Comparison of ENCODE assay signal across 8 cellular contexts in the genomic region with DNA sequence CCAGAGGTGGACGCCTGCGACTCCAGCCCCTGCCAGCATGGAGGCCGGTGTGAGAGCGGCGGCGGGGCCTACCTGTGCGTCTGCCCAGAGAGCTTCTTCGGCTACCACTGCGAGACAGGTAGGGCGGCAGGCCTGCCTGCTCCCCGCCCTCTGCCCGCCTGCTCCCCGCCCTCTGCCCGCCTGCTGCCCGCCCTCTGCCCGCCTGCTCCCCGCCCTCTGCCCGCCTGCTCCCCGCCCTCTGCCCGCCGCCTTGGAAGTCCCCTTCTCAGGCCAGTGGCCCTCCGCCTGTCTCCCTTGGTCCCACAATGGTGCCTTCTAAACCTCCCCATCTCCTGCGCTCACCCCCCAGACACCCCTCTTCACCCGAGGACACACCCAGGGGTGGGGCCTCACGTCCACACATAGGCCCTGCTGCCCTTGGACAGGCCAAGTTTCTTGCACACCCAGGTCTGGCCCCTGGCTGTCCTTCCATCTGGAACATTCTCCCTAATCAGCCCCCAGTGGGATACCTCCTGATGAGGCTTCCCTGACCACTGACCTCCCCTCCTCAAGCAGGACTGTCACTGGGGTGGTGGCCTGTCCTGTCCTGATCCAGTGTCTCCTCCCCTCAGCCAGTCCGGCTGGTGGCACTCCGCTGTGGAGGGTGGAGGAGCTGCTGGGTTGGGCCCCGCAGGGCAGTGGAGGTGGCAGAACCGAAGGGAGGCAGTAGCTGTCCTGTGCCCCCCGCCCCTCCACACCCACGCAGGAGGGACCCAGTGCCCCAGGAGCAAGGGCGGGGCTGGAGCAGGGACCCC. TPM values are rescaled to one million over a fixed set of nuclear protein-coding genes. Genes with fewer than 3 reads are reported as not detected.
DNase-seq lines count a peak whose midpoint lies in the region; ATAC-seq and TF ChIP-seq lines count a peak whose summit lies in the region.

No MANE protein-coding gene starts in this region.

- H3K4me3 ChIP-seq in SK-N-SH (ENCODE audit: low read depth in 2 of 2, low read length in 1 of 2): peak overlapping the region in 1 of 2 experiments; percentile 21; a peak in 1 of 4 replicates
- no peak overlapping the region for H3K4me3 ChIP-seq in aorta (ENCODE audit: low read length in 2 of 2)
- H3K4me3 ChIP-seq in gastrocnemius medialis: no peak overlapping the region

- no peaks in the 10 kb centered on the region for H3K36me3 ChIP-seq in SK-N-SH (replicated peaks in 1 of 2; ENCODE audit: control insufficient read depth in 1 of 2, insufficient read depth in 2 of 2, low read length in 1 of 2)
- H3K36me3 ChIP-seq in aorta (ENCODE audit: control insufficient read depth in 1 of 2, insufficient read depth in 2 of 2, low read length in 1 of 2): no peaks in the 10 kb centered on the region
- peaks cover 0 to 38% of the 10 kb centered on the region in 2 donors for H3K36me3 ChIP-seq in gastrocnemius medialis

- H3K4me3 Mint-ChIP-seq in naive thymus-derived CD8-positive, alpha-beta T cell: peak overlapping the region in 9 of 10 donors; percentile 7 to 81 (median 74)

- no peak for TF ChIP-seq POLR2A in gastrocnemius medialis (IDR thresholded peaks at IDR 0.05)

- H3K4me1 Mint-ChIP-seq in naive thymus-derived CD8-positive, alpha-beta T cell: peaks cover 0 to 17% (median 13%) of the 10 kb centered on the region in 4 donors

- no peak for TF ChIP-seq EP300 in SK-N-SH (IDR thresholded peaks at IDR 0.05; ENCODE audit: borderline replicate concordance in 1 of 2, low read depth in 1 of 2, low read length in 1 of 2)

- no peaks in the 10 kb centered on the region for H3K9me2 ChIP-seq in SK-N-SH

- ATAC-seq in naive thymus-derived CD8-positive, alpha-beta T cell: peak; percentile 87 to 89
- ATAC-seq in aorta (ENCODE audit: low FRiP score): peak; percentile 4
- ATAC-seq in HG02885 (IDR thresholded peaks at IDR 0.05; ENCODE audit: poor library complexity, unreplicated experiment): no peak
- no peak for ATAC-seq in gastrocnemius medialis

- H3K79me2 ChIP-seq in SK-N-SH (ENCODE audit: insufficient read depth): no peaks in the 10 kb centered on the region

- peak overlapping the region in 8 of 10 donors; percentile 57 to 83 (median 75) for H3K27ac Mint-ChIP-seq in naive thymus-derived CD8-positive, alpha-beta T cell

- no peaks in the 10 kb centered on the region for H3F3A ChIP-seq in SK-N-SH (replicated peaks; ENCODE audit: insufficient read depth)

- H3K9me3 ChIP-seq in SK-N-SH (no peaks in the 10 kb centered on the region), aorta (ENCODE audit: control insufficient read depth, low read length) (no peaks in the 10 kb centered on the region), gastrocnemius medialis (no peaks in the 10 kb centered on the region)

- intact Hi-C loops in aorta (cut with DNase I) (no loop called here), gastrocnemius medialis (cut with DNase I; ENCODE audit: low total_unique reads) (no loop called here)

- POLR2A ChIA-PET in SK-N-SH (lab: Yijun Ruan, JAX): no interaction called here
- POLR2A ChIA-PET in naive thymus-derived CD8-positive, alpha-beta T cell (lab: Charles Lee): interaction anchor here (0.5 to 2.6 kb wide), 6 partner anchors 13 to 237 kb away, joined by 3 to 10 read pairs (median 4); no protein-coding TSS in a partner anchor

- peak; percentile 26 for DNase-seq in Daoy (ENCODE audit: low read depth)
- DNase-seq in SK-N-SH: peak; percentile 64
- DNase-seq in T47D (ENCODE audit: low read depth in 1 of 2, low spot score in 1 of 2): peak; percentile 66 to 78
- peak; percentile 22 to 79 (median 51) for DNase-seq in naive thymus-derived CD8-positive, alpha-beta T cell
- DNase-seq in aorta: peak; percentile 51 to 78
- no peak for DNase-seq in GM19240 (ENCODE audit: insufficient read length, low spot score)
- no peak for DNase-seq in gastrocnemius medialis

- in situ Hi-C loops in T47D (cut with HindIII; ENCODE audit: low pct_unique_long_range_greater_than_20kb, low sequenced_read_pairs): no loop called here
- in situ Hi-C loops in gastrocnemius medialis (cut with MboI; ENCODE audit: low sequenced_read_pairs in 4 of 4): no loop called here

- no peaks in the 10 kb centered on the region for H3K27me3 Mint-ChIP-seq in naive thymus-derived CD8-positive, alpha-beta T cell

- WGBS in SK-N-SH (ENCODE audit: low lambda C conversion rate): 56% methylated on average over 22 of the region's 32 CpGs
- 24 to 33% methylated on average over 23 to 32 of the region's 32 CpGs for WGBS in aorta, 2 donors

- H4K20me1 ChIP-seq in SK-N-SH (ENCODE audit: insufficient read depth): no peaks in the 10 kb centered on the region

- H3K4me2 ChIP-seq in SK-N-SH: no peak overlapping the region

- H3K4me1 ChIP-seq in SK-N-SH (ENCODE audit: control insufficient read depth in 1 of 2, insufficient read depth in 2 of 2, low read depth in 1 of 2, low read length in 1 of 2): no peaks in the 10 kb centered on the region; a peak in 1 of 4 replicates
- no peaks in the 10 kb centered on the region for H3K4me1 ChIP-seq in aorta (ENCODE audit: control insufficient read depth in 1 of 2, insufficient read depth in 2 of 2, low read length in 2 of 2)
- H3K4me1 ChIP-seq in gastrocnemius medialis: no peaks in the 10 kb centered on the region

- no peak overlapping the region for H3K27ac ChIP-seq in SK-N-SH (ENCODE audit: low read depth in 2 of 2, low read length in 1 of 2)
- no peak overlapping the region for H3K27ac ChIP-seq in aorta (ENCODE audit: low read depth in 1 of 2, low read length in 2 of 2)
- H3K27ac ChIP-seq in gastrocnemius medialis: no peak overlapping the region

- TF ChIP-seq CTCF in SK-N-SH (IDR thresholded peaks at IDR 0.05) (no peak), gastrocnemius medialis (IDR thresholded peaks at IDR 0.05 in 4 of 5, conservative IDR thresholded peaks at IDR 0.05 in 1 of 5) (no peak)

- no peaks in the 10 kb centered on the region; the same call in 1 of the 2 replicates for H3K27me3 ChIP-seq in SK-N-SH (ENCODE audit: insufficient read depth)
- no peaks in the 10 kb centered on the region for H3K27me3 ChIP-seq in aorta (ENCODE audit: control insufficient read depth in 1 of 2, insufficient read depth in 2 of 2, low read length in 1 of 2)
- no peaks in the 10 kb centered on the region for H3K27me3 ChIP-seq in gastrocnemius medialis

- H2AFZ ChIP-seq in SK-N-SH (ENCODE audit: low read depth): no peak overlapping the region

- CTCF ChIA-PET in SK-N-SH (lab: Yijun Ruan, JAX): interaction anchor here (1.1 to 1.5 kb wide), 2 partner anchors 14 to 213 kb away, joined by 3 to 6 read pairs; no protein-coding TSS in a partner anchor

- no peaks in the 10 kb centered on the region for H3K9me3 Mint-ChIP-seq in naive thymus-derived CD8-positive, alpha-beta T cell

- peaks cover 0 to 3% (median 0%) of the 10 kb centered on the region in 3 donors for H3K36me3 Mint-ChIP-seq in naive thymus-derived CD8-positive, alpha-beta T cell

- H3K9ac ChIP-seq in SK-N-SH: no peak overlapping the region

- TF ChIP-seq RAD21 in SK-N-SH (IDR thresholded peaks at IDR 0.05; ENCODE audit: low read length): no peak

TF ChIP-seq in SK-N-SH, 30 proteins besides CTCF, POLR2A, EP300 and RAD21:
- TF ChIP-seq, protein P1, sequence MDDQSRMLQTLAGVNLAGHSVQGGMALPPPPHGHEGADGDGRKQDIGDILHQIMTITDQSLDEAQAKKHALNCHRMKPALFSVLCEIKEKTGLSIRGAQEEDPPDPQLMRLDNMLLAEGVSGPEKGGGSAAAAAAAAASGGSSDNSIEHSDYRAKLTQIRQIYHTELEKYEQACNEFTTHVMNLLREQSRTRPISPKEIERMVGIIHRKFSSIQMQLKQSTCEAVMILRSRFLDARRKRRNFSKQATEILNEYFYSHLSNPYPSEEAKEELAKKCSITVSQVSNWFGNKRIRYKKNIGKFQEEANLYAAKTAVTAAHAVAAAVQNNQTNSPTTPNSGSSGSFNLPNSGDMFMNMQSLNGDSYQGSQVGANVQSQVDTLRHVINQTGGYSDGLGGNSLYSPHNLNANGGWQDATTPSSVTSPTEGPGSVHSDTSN (IDR thresholded peaks at IDR 0.05): 0 out of 2 replicates have a peak, but pooled peaks have one; percentile 11
- TF ChIP-seq RFX5 (IDR thresholded peaks at IDR 0.05; ENCODE audit: low read length): no peak

RNA-seq across cellular contexts. Expression of a gene that starts 37.9 kb away (rescaled TPM):
- total RNA-seq in Daoy (2014; rRNA removed; shearing (Covaris generic)): 28.1 and 30.8 TPM in 2 replicates
- 31.0 and 43.3 TPM in 2 replicates for polyA plus RNA-seq in SK-N-SH (2012; rRNA removed)
- 26.0 and 28.3 TPM in 2 replicates for polyA plus RNA-seq in SK-N-SH (2012; cell fraction: cytosol; rRNA removed)
- 117 and 148 TPM in 2 replicates for polyA plus RNA-seq in SK-N-SH (2012; cell fraction: nucleus; rRNA removed)
- 100 to 1,000 TPM; 265 to 270 TPM for total RNA-seq in naive thymus-derived CD8-positive, alpha-beta T cell
- polyA plus RNA-seq in naive thymus-derived CD8-positive, alpha-beta T cell: 10 to 100 TPM; 46.4 to 82.1 (median 57.8) TPM
- 10 to 100 TPM; 24.4 to 36.4 TPM for total RNA-seq in aorta
- polyA plus RNA-seq in aorta: 10 to 100 TPM; 26.3 to 38.4 TPM
- 10 to 100 TPM; 21.8 to 49.3 (median 37.0) TPM for total RNA-seq in gastrocnemius medialis

Comparison
In these comparisons a context has a peak if more than half of its experiments do, and no peak if none do; other contexts are left out.
1. DNase-seq: peak in Daoy (single experiment), SK-N-SH (single experiment), T47D (2 of 2), naive thymus-derived CD8-positive, alpha-beta T cell (10 of 10) and aorta (2 of 2); none in GM19240 (single experiment) and gastrocnemius medialis (0 of 2).
2. ATAC-seq: peak in naive thymus-derived CD8-positive, alpha-beta T cell (2 of 2) and aorta (single experiment); none in HG02885 (single experiment) and gastrocnemius medialis (0 of 2).